In genomic region chr9:134696433-134696832, GRCh38 we compare ENCODE assay signal across 22 cellular contexts. TPM values are rescaled to one million over a fixed set of nuclear protein-coding genes. Genes with fewer than 3 reads are reported as not detected.
"Had no signal": no experiment of that assay in that cellular context is flagged by ENCODE, and none has a peak within 500 bp of the region (broad histone marks: within the 10 kb centered on the region; RNA-seq: fewer than 3 reads in every experiment).

No MANE protein-coding gene starts in this region.

- H3K9me3 ChIP-seq: ovary, spleen, thoracic aorta, tibial nerve, upper lobe of left lung had no signal

- H3K4me1 Mint-ChIP-seq: stimulated activated naive B cell treated with anti-CD40 and anti-IgM and Interleukin-4, amounts not matched to agents 10 μg/mL and 1 μg/mL and 100 μg/mL, for 72 hours had no signal

- H3K36me3 Mint-ChIP-seq: immature natural killer cell; naive thymus-derived CD8-positive, alpha-beta T cell; stimulated activated naive B cell treated with anti-CD40 and anti-IgM and Interleukin-4, amounts not matched to agents 10 μg/mL and 1 μg/mL and 100 μg/mL, for 72 hours had no signal

- H3K27ac Mint-ChIP-seq: immature natural killer cell; naive thymus-derived CD8-positive, alpha-beta T cell; nephron progenitor cell; stimulated activated naive B cell treated with anti-CD40 and anti-IgM and Interleukin-4, amounts not matched to agents 10 μg/mL and 1 μg/mL and 100 μg/mL, for 72 hours; stimulated activated naive CD8-positive, alpha-beta T cell treated with anti-CD3 and anti-CD28 coated beads, Interleukin-15, Interleukin-2, amounts not matched to agents 100 ng/mL and 50 ng/mL, for 24 hours had no signal

- ATAC-seq: naive thymus-derived CD8-positive, alpha-beta T cell; sciatic nerve; stimulated activated naive B cell treated with anti-CD40 and anti-IgM and Interleukin-4, amounts not matched to agents 10 μg/mL and 1 μg/mL and 100 μg/mL, for 72 hours had no signal

- H3K4me3 ChIP-seq: dorsolateral prefrontal cortex, ovary, spleen, thoracic aorta, tibial nerve, upper lobe of left lung had no signal

- H3K27me3 ChIP-seq: dorsolateral prefrontal cortex, ovary, tibial nerve, upper lobe of left lung had no signal

- H3K9me3 Mint-ChIP-seq: immature natural killer cell; naive thymus-derived CD8-positive, alpha-beta T cell; nephron progenitor cell; stimulated activated naive B cell treated with anti-CD40 and anti-IgM and Interleukin-4, amounts not matched to agents 10 μg/mL and 1 μg/mL and 100 μg/mL, for 72 hours; stimulated activated naive CD8-positive, alpha-beta T cell treated with anti-CD3 and anti-CD28 coated beads, Interleukin-15, Interleukin-2, amounts not matched to agents 100 ng/mL and 50 ng/mL, for 24 hours had no signal

- H3K36me3 ChIP-seq: ovary had no signal

- FAIRE-seq: colon, frontal cortex, urothelium cell line had no signal

- H3K4me3 Mint-ChIP-seq: immature natural killer cell; naive thymus-derived CD8-positive, alpha-beta T cell; nephron progenitor cell; stimulated activated naive B cell treated with anti-CD40 and anti-IgM and Interleukin-4, amounts not matched to agents 10 μg/mL and 1 μg/mL and 100 μg/mL, for 72 hours; stimulated activated naive CD8-positive, alpha-beta T cell treated with anti-CD3 and anti-CD28 coated beads, Interleukin-15, Interleukin-2, amounts not matched to agents 100 ng/mL and 50 ng/mL, for 24 hours had no signal

- H3K27ac ChIP-seq: dorsolateral prefrontal cortex, ovary, spleen, thoracic aorta, tibial nerve, upper lobe of left lung had no signal

- H3K27me3 Mint-ChIP-seq: stimulated activated naive B cell treated with anti-CD40 and anti-IgM and Interleukin-4, amounts not matched to agents 10 μg/mL and 1 μg/mL and 100 μg/mL, for 72 hours; stimulated activated naive CD8-positive, alpha-beta T cell treated with anti-CD3 and anti-CD28 coated beads, Interleukin-15, Interleukin-2, amounts not matched to agents 100 ng/mL and 50 ng/mL, for 24 hours had no signal

- DNase-seq: cerebellar nuclear complex; dorsolateral prefrontal cortex; effector CD4-positive, alpha-beta T cell; hypothalamus; immature natural killer cell; islet precursor cell; kidney glomerular epithelial cell; mesendoderm; nephron progenitor cell; retina; spleen; stimulated activated naive B cell treated with anti-CD40 and anti-IgM and Interleukin-4, amounts not matched to agents 10 μg/mL and 1 μg/mL and 100 μg/mL, for 72 hours; upper lobe of left lung had no signal

- H3K4me1 ChIP-seq: upper lobe of left lung had no signal

RNA-seq across cellular contexts. Expression of gene COL5A1, which starts 54.8 kb away (rescaled TPM):
- polyA plus RNA-seq: immature natural killer cell; naive thymus-derived CD8-positive, alpha-beta T cell had no signal
